In genomic region chr1:19597463-19598309, GRCh38 we compare ENCODE assay signal across 8 cellular contexts. TPM values are rescaled to one million over a fixed set of nuclear protein-coding genes. Genes with fewer than 3 reads are reported as not detected.
DNase-seq lines count a peak whose midpoint lies in the region; ATAC-seq, FAIRE-seq and TF ChIP-seq lines count a peak whose summit lies in the region.

No MANE protein-coding gene starts in this region.

- H3K27me3 Mint-ChIP-seq in stimulated activated naive B cell treated with anti-CD40 and anti-IgM and Interleukin-4, amounts not matched to agents 10 μg/mL and 1 μg/mL and 100 μg/mL, for 72 hours, result no peaks in the 10 kb centered on the region

- peak overlapping the region; percentile 99 for H3K27ac Mint-ChIP-seq in stimulated activated naive B cell treated with anti-CD40 and anti-IgM and Interleukin-4, amounts not matched to agents 10 μg/mL and 1 μg/mL and 100 μg/mL, for 72 hours

- H3K4me2 ChIP-seq in OCI-LY3 (ENCODE audit: low read length), result peak overlapping the region; percentile 89

- H3K4me3 ChIP-seq in OCI-LY3 (ENCODE audit: low read length) (peak overlapping the region; percentile 96), bronchial epithelial cell (ENCODE audit: low read depth, low read length) (peak overlapping the region; percentile 85)

- H3K4me1 Mint-ChIP-seq in stimulated activated naive B cell treated with anti-CD40 and anti-IgM and Interleukin-4, amounts not matched to agents 10 μg/mL and 1 μg/mL and 100 μg/mL, for 72 hours, result peaks cover 26 to 43% of the 10 kb centered on the region in 2 donors

- peaks cover 0 to 3% of the 10 kb centered on the region in 2 donors for H3K9me3 Mint-ChIP-seq in stimulated activated naive B cell treated with anti-CD40 and anti-IgM and Interleukin-4, amounts not matched to agents 10 μg/mL and 1 μg/mL and 100 μg/mL, for 72 hours

- FAIRE-seq in GM18507 (lab: Jason Lieb, UNC) (peak; percentile 5), bronchial epithelial cell (lab: Jason Lieb, UNC) (no peak)

- H3K36me3 Mint-ChIP-seq in stimulated activated naive B cell treated with anti-CD40 and anti-IgM and Interleukin-4, amounts not matched to agents 10 μg/mL and 1 μg/mL and 100 μg/mL, for 72 hours, result peaks cover 33 to 35% of the 10 kb centered on the region in 2 donors

- H3K4me1 ChIP-seq in OCI-LY3 (ENCODE audit: low read length), result peaks cover 11% of the 10 kb centered on the region; the same call in 1 of the 2 replicates

- H3K4me3 Mint-ChIP-seq in stimulated activated naive B cell treated with anti-CD40 and anti-IgM and Interleukin-4, amounts not matched to agents 10 μg/mL and 1 μg/mL and 100 μg/mL, for 72 hours, result peak overlapping the region; percentile 88 to 95

- H3K27me3 ChIP-seq in OCI-LY3 (ENCODE audit: low read depth, low read length) (no peaks in the 10 kb centered on the region), bronchial epithelial cell (ENCODE audit: control insufficient read depth, insufficient read depth, low read length) (no peaks in the 10 kb centered on the region)

- no peaks in the 10 kb centered on the region for H3K36me3 ChIP-seq in OCI-LY3 (replicated peaks; ENCODE audit: low read depth, low read length)
- H3K36me3 ChIP-seq in bronchial epithelial cell (ENCODE audit: control insufficient read depth, insufficient read depth, low read length), result no peaks in the 10 kb centered on the region

- peak overlapping the region; percentile 90 for H3K9ac ChIP-seq in OCI-LY3 (ENCODE audit: low read length)

- DNase-seq in AG08396 (ENCODE audit: low spot score), result peak; percentile 50
- no peak for DNase-seq in GM18507 (ENCODE audit: extremely low spot score, insufficient read length, low read depth)
- DNase-seq in bronchial epithelial cell (ENCODE audit: low read depth), result peak; percentile 35
- peak; percentile 53 for DNase-seq in kidney tubule cell (ENCODE audit: low spot score)
- DNase-seq in stimulated activated naive B cell treated with anti-CD40 and anti-IgM and Interleukin-4, amounts not matched to agents 10 μg/mL and 1 μg/mL and 100 μg/mL, for 72 hours, result peak; percentile 58
- no peak for DNase-seq in COLO668 (lab: John Stamatoyannopoulos, UW; ENCODE audit: unreplicated experiment)

- TF ChIP-seq CTCF in OCI-LY3 (IDR thresholded peaks at IDR 0.05; ENCODE audit: low read depth, low read length) (no peak), bronchial epithelial cell (IDR thresholded peaks at IDR 0.05; ENCODE audit: insufficient read depth, low read length, severe bottlenecking) (no peak)

- peaks cover 11% of the 10 kb centered on the region for H4K20me1 ChIP-seq in OCI-LY3 (ENCODE audit: insufficient read depth, low read length)

- no peaks in the 10 kb centered on the region for H3K9me3 ChIP-seq in OCI-LY3 (ENCODE audit: insufficient read depth, low read length)

- 0 out of 2 replicates have a peak overlapping the region, but pooled peaks have one; percentile 45 for H2AFZ ChIP-seq in OCI-LY3 (ENCODE audit: low read depth, low read length)

- peaks cover 63% of the 10 kb centered on the region for H3K79me2 ChIP-seq in OCI-LY3 (ENCODE audit: low read length)

- peak; percentile 19 to 27 for ATAC-seq in stimulated activated naive B cell treated with anti-CD40 and anti-IgM and Interleukin-4, amounts not matched to agents 10 μg/mL and 1 μg/mL and 100 μg/mL, for 72 hours (replicated peaks)
- ATAC-seq in GM19328 (IDR thresholded peaks at IDR 0.05; ENCODE audit: unreplicated experiment), result no peak

- H3K27ac ChIP-seq in OCI-LY3 (ENCODE audit: low read length), result peak overlapping the region; percentile 69

RNA-seq across cellular contexts. Expression of gene NBL1, which starts 46.4 kb away (rescaled TPM):
- total RNA-seq in bronchial epithelial cell, result 55.3 and 108 TPM in 2 replicates

Comparison
In these comparisons a context has a peak if more than half of its experiments do, and no peak if none do; other contexts are left out.
1. DNase-seq: peak in AG08396 (single experiment), bronchial epithelial cell (single experiment), kidney tubule cell (single experiment) and stimulated activated naive B cell treated with anti-CD40 and anti-IgM and Interleukin-4, amounts not matched to agents 10 μg/mL and 1 μg/mL and 100 μg/mL, for 72 hours (single experiment); none in GM18507 (single experiment) and COLO668 (single experiment).